13 cellular contexts compared by ENCODE assay signal in genomic region chr12:127560041-127560478, GRCh38.
DNase-seq lines count a peak whose midpoint lies in the region; ATAC-seq and TF ChIP-seq lines count a peak whose summit lies in the region.
"Had no signal": no experiment of that assay in that cellular context is flagged by ENCODE, and none has a peak within 500 bp of the region (broad histone marks: within the 10 kb centered on the region; RNA-seq: fewer than 3 reads in every experiment).

No MANE protein-coding gene starts in this region.

- H3K79me1 ChIP-seq in IMR-90 (ENCODE audit: low read depth in 1 of 2, low read length in 2 of 2), result no peaks in the 10 kb centered on the region

- peak overlapping the region; percentile 47 for H2AK9ac ChIP-seq in IMR-90 (replicated peaks; ENCODE audit: low read depth, low read length, poor library complexity)

- H3K27me3 ChIP-seq in IMR-90 (ENCODE audit: control insufficient read depth, insufficient read depth, low read length) (no peaks in the 10 kb centered on the region), osteoblast (ENCODE audit: insufficient read depth, low read length) (no peaks in the 10 kb centered on the region)
- H3K27me3 ChIP-seq: colonic mucosa, neutrophil had no signal

- peak overlapping the region; percentile 48; the same call in 1 of the 2 replicates for H3K14ac ChIP-seq in IMR-90 (replicated peaks; ENCODE audit: low read depth, low read length)

- peaks cover 49% of the 10 kb centered on the region for H3K4me1 Mint-ChIP-seq in activated CD8-positive, alpha-beta memory T cell treated with anti-CD3 and anti-CD28 coated beads, Interleukin-2, amount 10 ng/mL, durations not matched to agents 7 days and 5 days
- peaks cover 7% of the 10 kb centered on the region for H3K4me1 Mint-ChIP-seq in activated T-helper 17 cell treated with anti-CD3 and anti-CD28 coated beads, Interleukin-2, amount 50 U/mL, for 72 hours

- no peak overlapping the region for H3K4me3 ChIP-seq in IMR-90 (ENCODE audit: insufficient read depth, low read depth, low read length)
- H3K4me3 ChIP-seq in osteoblast (ENCODE audit: insufficient read depth, low read length), result no peak overlapping the region
- H3K4me3 ChIP-seq: colonic mucosa had no signal

- H3K4me1 ChIP-seq in IMR-90 (ENCODE audit: control insufficient read depth, insufficient read depth, low read length), result peaks cover 1% of the 10 kb centered on the region; the same call in 1 of the 2 replicates
- peaks cover 13% of the 10 kb centered on the region for H3K4me1 ChIP-seq in osteoblast (ENCODE audit: insufficient read depth, low read length)
- H3K4me1 ChIP-seq: colonic mucosa had no signal

- H3K9ac ChIP-seq in IMR-90 (ENCODE audit: low read depth, low read length), result no peak overlapping the region

- peak; percentile 2 for ATAC-seq in activated CD8-positive, alpha-beta memory T cell treated with anti-CD3 and anti-CD28 coated beads, Interleukin-2, amount 10 ng/mL, durations not matched to agents 7 days and 5 days
- ATAC-seq in IMR-90 (ENCODE audit: low read depth) (no peak), GM21723 (IDR thresholded peaks at IDR 0.05; ENCODE audit: unreplicated experiment) (no peak)
- peak; percentile 57 for ATAC-seq in activated T-helper 17 cell treated with anti-CD3 and anti-CD28 coated beads, Interleukin-2, amount 50 U/mL, for 72 hours (replicated peaks)
- ATAC-seq: Right ventricle myocardium inferior had no signal

- peak overlapping the region; percentile 37; the same call in 1 of the 2 replicates for H4K5ac ChIP-seq in IMR-90 (ENCODE audit: low read depth, low read length)

- peak overlapping the region; percentile 58 to 90 for H4K8ac ChIP-seq in IMR-90 (ENCODE audit: low read depth in 2 of 2, low read length in 2 of 2)

- CTCF ChIA-PET in activated CD8-positive, alpha-beta memory T cell treated with anti-CD3 and anti-CD28 coated beads, Interleukin-2, amount 10 ng/mL, durations not matched to agents 7 days and 5 days (lab: Charles Lee), result interaction anchor here (1.0 to 1.2 kb wide), 3 partner anchors 13 to 476 kb away, joined by 3 to 6 read pairs (median 3); no protein-coding TSS in a partner anchor
- CTCF ChIA-PET in IMR-90 (lab: Yijun Ruan, JAX), result interaction anchor here (0.9 kb wide), 1 partner anchor 47 kb away, joined by 4 read pairs; no protein-coding TSS in a partner anchor

- H3K18ac ChIP-seq in IMR-90 (ENCODE audit: low read depth, low read length), result peak overlapping the region; percentile 69; the same call in 1 of the 2 replicates

- H3K36me3 ChIP-seq in IMR-90 (ENCODE audit: control insufficient read depth, insufficient read depth, low read length), result no peaks in the 10 kb centered on the region
- no peaks in the 10 kb centered on the region for H3K36me3 ChIP-seq in osteoblast (ENCODE audit: insufficient read depth, low read length)
- H3K36me3 ChIP-seq: colonic mucosa, neutrophil had no signal

- peak overlapping the region; percentile 80 for H4K91ac ChIP-seq in IMR-90 (ENCODE audit: insufficient read depth, low read depth, low read length)

- peak overlapping the region; percentile 95 for H2BK120ac ChIP-seq in IMR-90 (ENCODE audit: low read depth, low read length)

- peak overlapping the region; percentile 69 for H2AFZ ChIP-seq in IMR-90 (replicated peaks; ENCODE audit: low read length, poor library complexity)
- H2AFZ ChIP-seq in osteoblast (ENCODE audit: low read length), result peak overlapping the region; percentile 18

- intact Hi-C loops in IMR-90 (cut with micrococcal nuclease), result no loop called here

- H3K27me3 Mint-ChIP-seq in activated CD8-positive, alpha-beta memory T cell treated with anti-CD3 and anti-CD28 coated beads, Interleukin-2, amount 10 ng/mL, durations not matched to agents 7 days and 5 days, result no peaks in the 10 kb centered on the region
- no peaks in the 10 kb centered on the region for H3K27me3 Mint-ChIP-seq in activated T-helper 17 cell treated with anti-CD3 and anti-CD28 coated beads, Interleukin-2, amount 50 U/mL, for 72 hours

- H3K27ac ChIP-seq in IMR-90 (ENCODE audit: insufficient read depth, low read length), result no peak overlapping the region; the same call in 1 of the 2 replicates
- H3K27ac ChIP-seq in osteoblast (ENCODE audit: low read depth, low read length), result peak overlapping the region; percentile 73
- H3K27ac ChIP-seq: colonic mucosa, neutrophil had no signal

- DNase-seq in activated CD8-positive, alpha-beta memory T cell treated with anti-CD3 and anti-CD28 coated beads, Interleukin-2, amount 10 ng/mL, durations not matched to agents 7 days and 5 days, result no peak
- DNase-seq in activated CD8-positive, alpha-beta memory T cell treated with anti-CD3 and anti-CD28 coated beads, Interleukin-2, amount 50 U/mL, for 4 hours, result no peak
- DNase-seq in IMR-90 (no peak), osteoblast (ENCODE audit: insufficient read length, low spot score, missing footprints) (no peak), SW 1271 (lab: John Stamatoyannopoulos, UW) (no peak), GM03348 (ENCODE audit: low spot score) (no peak)
- DNase-seq: activated gamma-delta T cell, midbrain had no signal

- dilution Hi-C loops in IMR-90 (cut with HindIII; ENCODE audit: low sequenced_read_pairs, unreplicated experiment), result no loop called here

- H3K27ac Mint-ChIP-seq in activated CD8-positive, alpha-beta memory T cell treated with anti-CD3 and anti-CD28 coated beads, Interleukin-2, amount 10 ng/mL, durations not matched to agents 7 days and 5 days, result peak overlapping the region; percentile 92
- peak overlapping the region; percentile 93 for H3K27ac Mint-ChIP-seq in activated T-helper 17 cell treated with anti-CD3 and anti-CD28 coated beads, Interleukin-2, amount 50 U/mL, for 72 hours

- POLR2A ChIA-PET in IMR-90 (lab: Charles Lee; ENCODE audit: unreplicated experiment), result no interaction called here

- no peak for TF ChIP-seq RAD21 in IMR-90 (IDR thresholded peaks at IDR 0.05; ENCODE audit: low read length)

- no peak for TF ChIP-seq CTCF in IMR-90 (conservative IDR thresholded peaks at IDR 0.05; ENCODE audit: low read depth, low read length)
- no peak for TF ChIP-seq CTCF in osteoblast (IDR thresholded peaks at IDR 0.05; ENCODE audit: extremely low read depth, low read depth, low read length)

- H3K79me2 ChIP-seq in osteoblast (ENCODE audit: insufficient read depth, low read length), result no peaks in the 10 kb centered on the region

- peaks cover 14% of the 10 kb centered on the region for H3K36me3 Mint-ChIP-seq in activated CD8-positive, alpha-beta memory T cell treated with anti-CD3 and anti-CD28 coated beads, Interleukin-2, amount 10 ng/mL, durations not matched to agents 7 days and 5 days
- no peaks in the 10 kb centered on the region for H3K36me3 Mint-ChIP-seq in activated T-helper 17 cell treated with anti-CD3 and anti-CD28 coated beads, Interleukin-2, amount 50 U/mL, for 72 hours (ENCODE audit: low read depth)

- peak overlapping the region; percentile 88 for H2BK20ac ChIP-seq in IMR-90 (ENCODE audit: low read depth, low read length)

- peak overlapping the region; percentile 84 for H2AK5ac ChIP-seq in IMR-90 (ENCODE audit: low read depth, low read length)

- H3K9me1 ChIP-seq in IMR-90 (ENCODE audit: insufficient read depth, low read length), result no peaks in the 10 kb centered on the region

- no peak overlapping the region; the same call in 1 of the 2 replicates for H3K56ac ChIP-seq in IMR-90 (ENCODE audit: extremely low read depth, insufficient read depth, low read length)

- peak overlapping the region; percentile 87 for H2BK15ac ChIP-seq in IMR-90 (ENCODE audit: low read depth, low read length)

- peak overlapping the region; percentile 83 for H2BK5ac ChIP-seq in IMR-90 (ENCODE audit: low read depth, low read length, poor library complexity, severe bottlenecking)

- no peak overlapping the region for H3K4me3 Mint-ChIP-seq in activated CD8-positive, alpha-beta memory T cell treated with anti-CD3 and anti-CD28 coated beads, Interleukin-2, amount 10 ng/mL, durations not matched to agents 7 days and 5 days
- H3K4me3 Mint-ChIP-seq in activated T-helper 17 cell treated with anti-CD3 and anti-CD28 coated beads, Interleukin-2, amount 50 U/mL, for 72 hours, result peak overlapping the region; percentile 65

- H3K23ac ChIP-seq in IMR-90 (ENCODE audit: low read depth, low read length), result peak overlapping the region; percentile 48; the same call in 1 of the 2 replicates

- no TSS peak for BruUV-seq in IMR-90 (replicated peaks; lab: Mats Ljungman, UMichigan)

- no peak overlapping the region for H3K4me2 ChIP-seq in IMR-90 (ENCODE audit: low read depth, low read length)
- no peak overlapping the region for H3K4me2 ChIP-seq in osteoblast (ENCODE audit: insufficient read depth, low read length)

- H3K4ac ChIP-seq in IMR-90 (ENCODE audit: low read depth, low read length), result peak overlapping the region; percentile 88

- in situ Hi-C loops in IMR-90 (cut with MboI; ENCODE audit: low sequenced_read_pairs), result no loop called here

- no peak for TF ChIP-seq POLR2A in IMR-90 (IDR thresholded peaks at IDR 0.05; ENCODE audit: low read depth, low read length)

- WGBS in IMR-90 (ENCODE audit: extremely low coverage in 2 of 2, insufficient read length in 1 of 2), 2 experiments, result no CpG with 5 or more reads among the region's 4 CpGs

- H3K9me3 ChIP-seq in IMR-90 (ENCODE audit: control insufficient read depth, insufficient read depth, low read length), result no peaks in the 10 kb centered on the region; the same call in none of the 2 replicates
- no peaks in the 10 kb centered on the region for H3K9me3 ChIP-seq in osteoblast (ENCODE audit: low read depth, low read length)
- H3K9me3 ChIP-seq: colonic mucosa, neutrophil had no signal

- peaks cover 11% of the 10 kb centered on the region for H3K9me3 Mint-ChIP-seq in activated CD8-positive, alpha-beta memory T cell treated with anti-CD3 and anti-CD28 coated beads, Interleukin-2, amount 10 ng/mL, durations not matched to agents 7 days and 5 days (ENCODE audit: low read depth)
- H3K9me3 Mint-ChIP-seq in activated T-helper 17 cell treated with anti-CD3 and anti-CD28 coated beads, Interleukin-2, amount 50 U/mL, for 72 hours, result peaks cover 5% of the 10 kb centered on the region

- H4K20me1 ChIP-seq in IMR-90 (ENCODE audit: insufficient read depth, low read length) (no peaks in the 10 kb centered on the region), osteoblast (ENCODE audit: insufficient read depth, low read length) (no peaks in the 10 kb centered on the region)

TF ChIP-seq in IMR-90, 13 proteins besides CTCF, POLR2A, EP300 and RAD21:
- TF ChIP-seq BHLHE40 (IDR thresholded peaks at IDR 0.05; ENCODE audit: low read depth, low read length) (no peak), SMC3 (IDR thresholded peaks at IDR 0.05; ENCODE audit: low read depth, low read length) (no peak), NFE2L2 (IDR thresholded peaks at IDR 0.05; ENCODE audit: low read depth, low read length) (no peak)

Comparison
In these comparisons a context has a peak if more than half of its experiments do, and no peak if none do; other contexts are left out.
1. ATAC-seq: peak in activated CD8-positive, alpha-beta memory T cell treated with anti-CD3 and anti-CD28 coated beads, Interleukin-2, amount 10 ng/mL, durations not matched to agents 7 days and 5 days (single experiment) and activated T-helper 17 cell treated with anti-CD3 and anti-CD28 coated beads, Interleukin-2, amount 50 U/mL, for 72 hours (single experiment); none in IMR-90 (single experiment) and GM21723 (single experiment).